ENCODE assay signal across 8 cellular contexts in the genomic region with DNA sequence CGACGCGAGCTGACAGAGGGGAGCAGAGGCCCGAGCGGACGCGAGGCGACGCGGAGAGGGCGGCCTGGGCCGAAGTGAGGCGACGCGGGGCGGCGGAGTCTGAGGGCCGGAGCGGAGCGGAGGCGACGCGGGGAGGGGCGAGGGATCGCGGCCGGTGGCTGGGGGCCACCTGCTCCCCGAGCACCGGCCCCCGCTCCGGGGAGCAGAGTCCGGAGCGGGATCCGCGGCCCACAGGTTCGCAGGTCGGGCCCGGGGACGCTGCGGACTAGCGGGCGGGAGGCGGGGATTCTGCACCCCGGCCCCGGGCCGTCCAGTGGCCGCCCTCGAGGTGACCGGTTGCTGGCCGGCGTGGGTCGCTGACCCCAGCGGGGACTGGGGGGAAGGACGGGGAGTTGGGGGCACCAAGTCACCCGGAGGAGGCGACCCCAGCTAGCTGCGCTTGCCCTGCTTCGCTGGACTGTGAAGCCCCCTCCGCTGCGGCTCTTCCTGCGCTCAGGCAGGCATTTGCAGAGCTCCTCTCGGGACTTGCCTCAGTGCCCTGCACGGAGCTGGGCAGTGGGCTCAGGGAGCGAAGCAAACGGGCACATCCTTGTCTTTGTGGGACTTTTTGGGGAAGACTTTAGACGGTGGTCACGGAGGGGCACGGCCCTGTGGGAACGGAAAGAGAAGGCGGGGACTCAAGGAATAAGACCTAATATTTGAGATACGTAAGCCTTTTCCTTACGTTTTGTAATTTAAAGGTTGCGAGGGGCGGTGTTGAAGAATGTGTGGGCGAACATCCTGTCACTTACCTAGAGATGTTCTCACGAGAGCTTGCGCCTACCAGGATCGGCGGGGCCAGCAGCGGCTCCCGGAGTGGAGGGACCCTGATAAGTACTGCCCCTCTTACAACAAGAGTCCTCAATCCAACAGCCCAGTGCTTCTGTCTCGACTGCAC. TPM values are rescaled to one million over a fixed set of nuclear protein-coding genes. Genes with fewer than 3 reads are reported as not detected.
DNase-seq lines count a peak whose midpoint lies in the region; ATAC-seq, FAIRE-seq and TF ChIP-seq lines count a peak whose summit lies in the region.

No MANE protein-coding gene starts in this region.

- WGBS in pancreas, 2 donors: 2 to 3% methylated on average over 68 to 82 of the region's 82 CpGs
- 5 to 6% methylated on average over 55 to 74 of the region's 82 CpGs for WGBS in tibial nerve, 2 donors

- ATAC-seq in pancreas (peak; percentile 47 to 67 (median 55)), HG02970 (IDR thresholded peaks at IDR 0.05; ENCODE audit: low FRiP score, unreplicated experiment) (no peak)

- peak overlapping the region; percentile 89 for H3K4me2 ChIP-seq in PC-9

- H3K36me3 Mint-ChIP-seq in CD8-positive, alpha-beta memory T cell: peaks cover 0 to 62% (median 21%) of the 10 kb centered on the region in 3 donors

- H3K4me1 ChIP-seq in CD8-positive, alpha-beta memory T cell (ENCODE audit: insufficient read depth, low read length): peaks cover 27% of the 10 kb centered on the region
- H3K4me1 ChIP-seq in HAP-1 (peaks cover 13% of the 10 kb centered on the region), PC-9 (replicated peaks; ENCODE audit: insufficient read depth) (peaks cover 18% of the 10 kb centered on the region), pancreas (peaks cover 5 to 16% (median 8%) of the 10 kb centered on the region in 3 donors), tibial nerve (peaks cover 0 to 42% (median 22%) of the 10 kb centered on the region in 4 donors)

- TF ChIP-seq CTCF in PC-9 (conservative IDR thresholded peaks at IDR 0.05): no peak
- TF ChIP-seq CTCF in pancreas (IDR thresholded peaks at IDR 0.05): no peak
- TF ChIP-seq CTCF in tibial nerve (IDR thresholded peaks at IDR 0.05): no peak

- BruUV-seq in PC-9 (replicated peaks; lab: Mats Ljungman, UMichigan): TSS peak; percentile 24

- in situ Hi-C loops in HAP-1 (cut with MboI; ENCODE audit: low sequenced_read_pairs): no loop called here

- CTCF ChIA-PET in CD8-positive, alpha-beta memory T cell (lab: Charles Lee): interaction anchor here (0.7 to 2.2 kb wide), 5 partner anchors 28 to 309 kb away, joined by 3 to 9 read pairs (median 6); a partner anchor contains a TSS
- CTCF ChIA-PET in PC-9 (lab: Charles Lee): no interaction called here

- peak; percentile 17 to 71 (median 55) for DNase-seq in CD8-positive, alpha-beta memory T cell
- DNase-seq in HAP-1 (ENCODE audit: low spot score in 2 of 2): peak; percentile 62 to 76
- peak; percentile 45 to 60 for DNase-seq in PC-9
- peak; percentile 82 for DNase-seq in activated effector memory CD4-positive, alpha-beta T cell treated with anti-CD3 and anti-CD28 coated beads, Interleukin-2, amount 50 U/mL, for 16 hours
- DNase-seq in germinal center (ENCODE audit: low spot score): peak; percentile 23
- DNase-seq in pancreas: peak in 4 of 6 donors; percentile 26 to 82 (median 70)
- peak in 1 of 2 donors; percentile 24 for DNase-seq in tibial nerve (ENCODE audit: low spot score in 2 of 2)

- peak overlapping the region; percentile 94 for H2AFZ ChIP-seq in PC-9

- H3F3A ChIP-seq in PC-9 (ENCODE audit: insufficient read depth, low read depth): peaks cover 32% of the 10 kb centered on the region

- H3K4me3 Mint-ChIP-seq in CD8-positive, alpha-beta memory T cell: peak overlapping the region; percentile 94 to 99 (median 98)

- H3K9me2 ChIP-seq in PC-9 (ENCODE audit: insufficient read depth): no peaks in the 10 kb centered on the region

- H3K27me3 ChIP-seq in CD8-positive, alpha-beta memory T cell (ENCODE audit: insufficient read depth, low read length, poor library complexity, severe bottlenecking): no peaks in the 10 kb centered on the region
- H3K27me3 ChIP-seq in HAP-1 (ENCODE audit: low read depth): no peaks in the 10 kb centered on the region
- H3K27me3 ChIP-seq in PC-9 (ENCODE audit: insufficient read depth, low read depth): no peaks in the 10 kb centered on the region
- no peaks in the 10 kb centered on the region for H3K27me3 ChIP-seq in pancreas
- no peaks in the 10 kb centered on the region for H3K27me3 ChIP-seq in tibial nerve

- intact Hi-C loops in PC-9 (cut with micrococcal nuclease; ENCODE audit: unreplicated experiment) (loop anchor here (5.0 kb wide), 1 partner anchor 33 kb away; no protein-coding TSS in a partner anchor), pancreas (cut with DNase I) (no loop called here)

- no peak for TF ChIP-seq EP300 in tibial nerve (IDR thresholded peaks at IDR 0.05)

- H3K4me3 ChIP-seq in CD8-positive, alpha-beta memory T cell (ENCODE audit: low read length): peak overlapping the region; percentile 96
- peak overlapping the region; percentile 78 for H3K4me3 ChIP-seq in HAP-1
- H3K4me3 ChIP-seq in PC-9: peak overlapping the region; percentile 80
- H3K4me3 ChIP-seq in pancreas: peak overlapping the region; percentile 65 to 86 (median 79)
- peak overlapping the region; percentile 74 to 99 (median 87) for H3K4me3 ChIP-seq in tibial nerve

- peaks cover 34 to 56% (median 44%) of the 10 kb centered on the region in 3 donors for H3K4me1 Mint-ChIP-seq in CD8-positive, alpha-beta memory T cell

- H3K9me3 ChIP-seq in CD8-positive, alpha-beta memory T cell (ENCODE audit: low read length): no peaks in the 10 kb centered on the region
- no peaks in the 10 kb centered on the region for H3K9me3 ChIP-seq in HAP-1
- no peaks in the 10 kb centered on the region for H3K9me3 ChIP-seq in PC-9 (ENCODE audit: insufficient read depth, low read depth)
- H3K9me3 ChIP-seq in pancreas: no peaks in the 10 kb centered on the region
- H3K9me3 ChIP-seq in tibial nerve: no peaks in the 10 kb centered on the region

- peak overlapping the region; percentile 94 for H3K27ac ChIP-seq in CD8-positive, alpha-beta memory T cell (ENCODE audit: low read depth, low read length)
- H3K27ac ChIP-seq in PC-9 (0 out of 2 replicates have a peak overlapping the region, but pooled peaks have one; percentile 58), pancreas (peak overlapping the region; percentile 85 to 92 (median 87)), tibial nerve (peak overlapping the region; percentile 87 to 99 (median 95))

- POLR2A ChIA-PET in CD8-positive, alpha-beta memory T cell (lab: Charles Lee): interaction anchor here (0.6 to 3.5 kb wide), 9 partner anchors 9 to 401 kb away, joined by 3 to 55 read pairs (median 4); a partner anchor contains a TSS
- POLR2A ChIA-PET in PC-9 (lab: Charles Lee; ENCODE audit: unreplicated experiment): no interaction called here

- peaks cover 0 to 3% of the 10 kb centered on the region in 2 donors for H3K27me3 Mint-ChIP-seq in CD8-positive, alpha-beta memory T cell

- H4K20me1 ChIP-seq in PC-9 (ENCODE audit: insufficient read depth): no peaks in the 10 kb centered on the region

- H3K36me3 ChIP-seq in CD8-positive, alpha-beta memory T cell (ENCODE audit: insufficient read depth, low read length): peaks cover 12% of the 10 kb centered on the region
- peaks cover 54% of the 10 kb centered on the region for H3K36me3 ChIP-seq in HAP-1 (replicated peaks)
- peaks cover 22% of the 10 kb centered on the region; the same call in 1 of the 2 replicates for H3K36me3 ChIP-seq in PC-9 (ENCODE audit: low read depth)
- H3K36me3 ChIP-seq in pancreas: peaks cover 3 to 30% (median 15%) of the 10 kb centered on the region in 3 donors
- H3K36me3 ChIP-seq in tibial nerve: peaks cover 0 to 44% (median 0%) of the 10 kb centered on the region in 3 donors

- no peak for TF ChIP-seq POLR2A in tibial nerve (IDR thresholded peaks at IDR 0.05)

- peaks cover 11% of the 10 kb centered on the region; the same call in 1 of the 2 replicates for H3K79me2 ChIP-seq in PC-9 (ENCODE audit: low read depth)

- peak overlapping the region; percentile 96 to 99 (median 98) for H3K27ac Mint-ChIP-seq in CD8-positive, alpha-beta memory T cell

- H3K9me3 Mint-ChIP-seq in CD8-positive, alpha-beta memory T cell: no peaks in the 10 kb centered on the region

- FAIRE-seq in pancreas (lab: Jason Lieb, UNC): no peak

RNA-seq across cellular contexts. Expression of a gene that starts 0.6 kb away (rescaled TPM):
- total RNA-seq in CD8-positive, alpha-beta memory T cell: 10 to 100 TPM; 64.3 to 64.6 TPM
- polyA plus RNA-seq in CD8-positive, alpha-beta memory T cell: 97.9 TPM
- 60.9 and 62.7 TPM in 2 replicates for total RNA-seq in PC-9 (2021)
- 10 to 100 TPM in 4 of 6 donors, 1 to 10 TPM in 2; 8.1 to 14.0 (median 10.7) TPM for total RNA-seq in pancreas
- 10 to 100 TPM in 1 of 2 donors, 1 to 10 TPM in 1; 8.0 to 22.5 TPM for polyA plus RNA-seq in pancreas
- total RNA-seq in tibial nerve: 10 to 100 TPM; 18.2 to 36.7 (median 27.9) TPM

RNA-seq across cellular contexts. Expression of a gene that starts 29.8 kb away (rescaled TPM):
- 100 to 1,000 TPM; 134 to 136 TPM for total RNA-seq in CD8-positive, alpha-beta memory T cell
- 101 TPM for polyA plus RNA-seq in CD8-positive, alpha-beta memory T cell
- total RNA-seq in PC-9 (2021) (195 and 212 TPM in 2 replicates), pancreas (100 to 1,000 TPM in 5 of 6 donors, 10 to 100 TPM in 1; 90.1 to 137 (median 110) TPM), tibial nerve (100 to 1,000 TPM in 2 of 4 donors, 10 to 100 TPM in 2; 72.6 to 124 (median 88.1) TPM)
- polyA plus RNA-seq in pancreas: 10 to 100 TPM; 81.4 to 99.7 TPM
